In the genomic region with DNA sequence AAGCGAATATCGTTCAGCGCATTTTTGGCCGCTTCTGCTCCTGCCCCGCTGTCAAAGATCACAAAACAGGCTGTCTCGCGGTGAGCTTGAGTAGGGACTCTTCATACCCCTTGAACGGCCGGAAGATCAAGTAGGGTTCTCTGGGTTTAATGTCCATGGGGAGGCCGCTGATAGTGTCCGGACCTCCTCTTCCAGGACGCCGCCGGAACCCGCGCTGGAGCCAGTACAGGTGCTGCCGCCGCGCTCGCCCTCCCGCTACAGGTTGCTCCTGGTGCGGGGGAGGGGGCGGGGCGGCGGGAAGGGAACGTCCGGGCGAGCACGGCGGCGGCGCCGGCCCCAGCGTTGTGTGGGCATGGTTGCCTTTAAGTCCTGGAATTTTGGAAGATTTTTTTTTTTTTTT, we compare ENCODE assay signal across 28 cellular contexts.
"Had no signal": no experiment of that assay in that cellular context is flagged by ENCODE, and none has a peak within 500 bp of the region (broad histone marks: within the 10 kb centered on the region; RNA-seq: fewer than 3 reads in every experiment).

No MANE protein-coding gene starts in this region.

- H3K27me3 Mint-ChIP-seq: dendritic cell treated with granulocyte-macrophage colony-stimulating factor and Interleukin-4, amounts not matched to agents 40 ng/mL and 50 ng/mL, for 4 days; effector memory CD8-positive, alpha-beta T cell; naive B cell; naive thymus-derived CD8-positive, alpha-beta T cell had no signal

- H3K4me1 ChIP-seq: colonic mucosa, esophagus squamous epithelium, gastrocnemius medialis, heart left ventricle, left lung, lower lobe of right lung had no signal

- H3K36me3 ChIP-seq: colonic mucosa, esophagus squamous epithelium, gastrocnemius medialis, heart left ventricle, left lung, lower lobe of right lung had no signal

- DNase-seq: colonic mucosa; cortex of kidney; effector CD8-positive, alpha-beta T cell; effector memory CD8-positive, alpha-beta T cell; endodermal cell; erythroblast; esophagus squamous epithelium; foreskin fibroblast; foreskin melanocyte; gastrocnemius medialis; heart left ventricle; hypothalamus; left cardiac atrium; left lung; left ventricle myocardium superior; lower lobe of right lung; mesenchymal stem cell; mucosa of descending colon; naive B cell; naive thymus-derived CD8-positive, alpha-beta T cell had no signal

- ATAC-seq: effector memory CD8-positive, alpha-beta T cell; esophagus mucosa; gastrocnemius medialis; heart left ventricle; left cardiac atrium; left lung; left ventricle myocardium superior; mucosa of descending colon; naive thymus-derived CD8-positive, alpha-beta T cell had no signal

- H3K79me2 ChIP-seq: hepatocyte had no signal

- H3K4me3 ChIP-seq: colonic mucosa, esophagus squamous epithelium, gastrocnemius medialis, heart left ventricle, hepatocyte, left lung, lower lobe of right lung, mucosa of descending colon had no signal

- H3K9me3 Mint-ChIP-seq: effector memory CD8-positive, alpha-beta T cell had no signal

- FAIRE-seq: endometrium, islet of Langerhans, keratinocyte had no signal

- H3K27ac ChIP-seq: colonic mucosa, epithelial cell of prostate, esophagus squamous epithelium, gastrocnemius medialis, heart left ventricle, hepatocyte, left lung, lower lobe of right lung had no signal

- H2AFZ ChIP-seq: hepatocyte had no signal

- H3K9me3 ChIP-seq: colonic mucosa, esophagus squamous epithelium, gastrocnemius medialis, heart left ventricle, lower lobe of right lung, mucosa of descending colon had no signal

- H3K4me1 Mint-ChIP-seq: endodermal cell had no signal

- H3K4me2 ChIP-seq: hepatocyte had no signal

- H3K4me3 Mint-ChIP-seq: dendritic cell treated with granulocyte-macrophage colony-stimulating factor and Interleukin-4, amounts not matched to agents 40 ng/mL and 50 ng/mL, for 4 days; effector memory CD8-positive, alpha-beta T cell; endodermal cell; mesothelial cell of epicardium; naive B cell; naive thymus-derived CD8-positive, alpha-beta T cell had no signal

- H3K27ac Mint-ChIP-seq: dendritic cell treated with granulocyte-macrophage colony-stimulating factor and Interleukin-4, amounts not matched to agents 40 ng/mL and 50 ng/mL, for 4 days; effector memory CD8-positive, alpha-beta T cell; endodermal cell; mesothelial cell of epicardium; naive thymus-derived CD8-positive, alpha-beta T cell had no signal

- H3K27me3 ChIP-seq: colonic mucosa, esophagus squamous epithelium, gastrocnemius medialis, heart left ventricle, hepatocyte, left lung had no signal
